In genomic region chr9:20988061-20988460, GRCh38 we compare ENCODE assay signal across 24 cellular contexts. TPM values are rescaled to one million over a fixed set of nuclear protein-coding genes. Genes with fewer than 3 reads are reported as not detected.
DNase-seq lines count a peak whose midpoint lies in the region; ATAC-seq and TF ChIP-seq lines count a peak whose summit lies in the region.
"Had no signal": no experiment of that assay in that cellular context is flagged by ENCODE, and none has a peak within 500 bp of the region (broad histone marks: within the 10 kb centered on the region; RNA-seq: fewer than 3 reads in every experiment).

No MANE protein-coding gene starts in this region.

- no peak overlapping the region for H3K4me3 ChIP-seq in adipocyte (ENCODE audit: low read length)
- no peak overlapping the region for H3K4me3 ChIP-seq in osteoblast (ENCODE audit: insufficient read depth, low read length)
- H3K4me3 ChIP-seq: A549, BLaER1, MG63, SK-N-MC had no signal

- no peak overlapping the region for H3K4me3 Mint-ChIP-seq in nephron
- H3K4me3 Mint-ChIP-seq in stimulated activated memory B cell treated with anti-CD40 and anti-IgM and Interleukin-4, amounts not matched to agents 10 μg/mL and 1 μg/mL and 100 μg/mL, for 72 hours = no peak overlapping the region
- H3K4me3 Mint-ChIP-seq: CD8-positive, alpha-beta T cell; IgD-negative memory B cell had no signal

- no peak overlapping the region for H2AFZ ChIP-seq in osteoblast (ENCODE audit: low read length)

- H3K36me3 Mint-ChIP-seq in nephron (ENCODE audit: low read depth) = peaks cover 60% of the 10 kb centered on the region
- H3K36me3 Mint-ChIP-seq in stimulated activated memory B cell treated with anti-CD40 and anti-IgM and Interleukin-4, amounts not matched to agents 10 μg/mL and 1 μg/mL and 100 μg/mL, for 72 hours = peaks cover 33% of the 10 kb centered on the region

- DNase-seq in NCI-H2107 (lab: John Stamatoyannopoulos, UW) = peak; percentile 36
- DNase-seq in adipocyte (ENCODE audit: low read depth) = peak; percentile 22
- DNase-seq in osteoblast (ENCODE audit: insufficient read length, low spot score, missing footprints) = no peak
- DNase-seq: Calu3; CD8-positive, alpha-beta T cell; EL; H7; Kasumi-1; MG63; NCI-H1048; NCI-H1436 treated with DMSO at 0.1 percent for 48 hours; NCI-H2081 treated with DMSO at 0.1 percent for 48 hours; NCI-H526; OCI-M1; SHP77 had no signal

- H3K9me3 ChIP-seq in adipocyte (ENCODE audit: control insufficient read depth, low read length) (no peaks in the 10 kb centered on the region), osteoblast (ENCODE audit: low read depth, low read length) (no peaks in the 10 kb centered on the region)
- H3K9me3 ChIP-seq: A549, BLaER1, MG63 had no signal

- no peak for TF ChIP-seq CTCF in nephron (IDR thresholded peaks at IDR 0.05; ENCODE audit: unreplicated experiment in 3 of 3)
- no peak for TF ChIP-seq CTCF in osteoblast (IDR thresholded peaks at IDR 0.05; ENCODE audit: extremely low read depth, low read depth, low read length)

- no peak overlapping the region for H3K27ac ChIP-seq in osteoblast (ENCODE audit: low read depth, low read length)
- H3K27ac ChIP-seq: A549, BLaER1 had no signal

- peaks cover 40% of the 10 kb centered on the region for H3K36me3 ChIP-seq in adipocyte (ENCODE audit: control insufficient read depth, insufficient read depth, low read length, severe bottlenecking)
- H3K36me3 ChIP-seq in osteoblast (ENCODE audit: insufficient read depth, low read length) = peaks cover 18% of the 10 kb centered on the region

- peak; percentile 46 for ATAC-seq in GM18868 (IDR thresholded peaks at IDR 0.05; ENCODE audit: unreplicated experiment)
- no peak for ATAC-seq in HG02759 (IDR thresholded peaks at IDR 0.05; ENCODE audit: unreplicated experiment)
- no peak for ATAC-seq in stimulated activated memory B cell treated with anti-CD40 and anti-IgM and Interleukin-4, amounts not matched to agents 10 μg/mL and 1 μg/mL and 100 μg/mL, for 72 hours
- no peak for ATAC-seq in HG03108 (IDR thresholded peaks at IDR 0.05; ENCODE audit: unreplicated experiment)
- ATAC-seq: CD8-positive, alpha-beta T cell had no signal

- no peaks in the 10 kb centered on the region for H3K79me2 ChIP-seq in osteoblast (ENCODE audit: insufficient read depth, low read length)

- H3K4me2 ChIP-seq in osteoblast (ENCODE audit: insufficient read depth, low read length) = no peak overlapping the region
- H3K4me2 ChIP-seq: BLaER1 had no signal

- H3K27me3 ChIP-seq in adipocyte (replicated peaks; ENCODE audit: control insufficient read depth, insufficient read depth, low read length) (no peaks in the 10 kb centered on the region), osteoblast (ENCODE audit: insufficient read depth, low read length) (no peaks in the 10 kb centered on the region)
- H3K27me3 ChIP-seq: BLaER1, MG63 had no signal

- no peaks in the 10 kb centered on the region for H4K20me1 ChIP-seq in osteoblast (ENCODE audit: insufficient read depth, low read length)
- H4K20me1 ChIP-seq: BLaER1 had no signal

- H3K4me1 Mint-ChIP-seq in nephron = peaks cover 14% of the 10 kb centered on the region
- no peaks in the 10 kb centered on the region for H3K4me1 Mint-ChIP-seq in stimulated activated memory B cell treated with anti-CD40 and anti-IgM and Interleukin-4, amounts not matched to agents 10 μg/mL and 1 μg/mL and 100 μg/mL, for 72 hours

- H3K4me1 ChIP-seq in adipocyte (ENCODE audit: control insufficient read depth, insufficient read depth, low read length) (peaks cover 9% of the 10 kb centered on the region), osteoblast (ENCODE audit: insufficient read depth, low read length) (peaks cover 8% of the 10 kb centered on the region)
- H3K4me1 ChIP-seq: BLaER1 had no signal

- peak overlapping the region in 2 of 3 experiments; percentile 9 to 18 for H3K27ac Mint-ChIP-seq in nephron
- no peak overlapping the region for H3K27ac Mint-ChIP-seq in stimulated activated memory B cell treated with anti-CD40 and anti-IgM and Interleukin-4, amounts not matched to agents 10 μg/mL and 1 μg/mL and 100 μg/mL, for 72 hours
- H3K27ac Mint-ChIP-seq: CD8-positive, alpha-beta T cell; IgD-negative memory B cell had no signal

- no peak overlapping the region for H3K9ac ChIP-seq in adipocyte (ENCODE audit: low read length)
- H3K9ac ChIP-seq: BLaER1 had no signal

- H3K27me3 Mint-ChIP-seq in nephron (ENCODE audit: low read depth) = no peaks in the 10 kb centered on the region
- H3K27me3 Mint-ChIP-seq in stimulated activated memory B cell treated with anti-CD40 and anti-IgM and Interleukin-4, amounts not matched to agents 10 μg/mL and 1 μg/mL and 100 μg/mL, for 72 hours = no peaks in the 10 kb centered on the region

- no peaks in the 10 kb centered on the region for H3K9me3 Mint-ChIP-seq in nephron
- no peaks in the 10 kb centered on the region for H3K9me3 Mint-ChIP-seq in stimulated activated memory B cell treated with anti-CD40 and anti-IgM and Interleukin-4, amounts not matched to agents 10 μg/mL and 1 μg/mL and 100 μg/mL, for 72 hours
- H3K9me3 Mint-ChIP-seq: CD8-positive, alpha-beta T cell; IgD-negative memory B cell had no signal

RNA-seq across cellular contexts. Expression of gene HACD4, which starts 43.4 kb away (rescaled TPM):
- 6.8 and 8.3 TPM in 2 replicates for total RNA-seq in osteoblast
